In genomic region chr19:56148955-56149655, GRCh38 we compare ENCODE assay signal across 6 cellular contexts. TPM values are rescaled to one million over a fixed set of nuclear protein-coding genes. Genes with fewer than 3 reads are reported as not detected.
"Had no signal": no experiment of that assay in that cellular context is flagged by ENCODE, and none has a peak within 500 bp of the region (broad histone marks: within the 10 kb centered on the region; RNA-seq: fewer than 3 reads in every experiment).

No MANE protein-coding gene starts in this region.

RNA-seq across cellular contexts. Expression of gene GALP, which starts 26.7 kb away (rescaled TPM):
- total RNA-seq: GM23338, H1, H9, HFFc6, HT1080, IMR-90 had no signal
- polyA plus RNA-seq: GM23338, IMR-90 had no signal

RNA-seq across cellular contexts. Expression of gene ZSCAN5B, which starts 48.5 kb away (rescaled TPM):
- total RNA-seq: H1, H9, HT1080, IMR-90 had no signal
- polyA plus RNA-seq: GM23338, H1, IMR-90 had no signal

RNA-seq across cellular contexts. Expression of gene ZSCAN5C, which starts 53.0 kb away (rescaled TPM):
- total RNA-seq: GM23338, H1, H9, HFFc6, HT1080, IMR-90 had no signal
- polyA plus RNA-seq: GM23338, H1, IMR-90 had no signal
